1 cellular context compared by ENCODE assay signal in genomic region chr12:109736552-109737108, GRCh38.
TF ChIP-seq lines count a peak whose summit lies in the region.

No MANE protein-coding gene starts in this region.

TF ChIP-seq in K562, 482 proteins besides CTCF, POLR2A, EP300 and RAD21 (continued from another document):
- TF ChIP-seq E4F1 (CRISPR knock-in tag; IDR thresholded peaks at IDR 0.05; ENCODE audit: borderline replicate concordance) = no peak
- no peak for TF ChIP-seq CAMTA2 (CRISPR knock-in tag; conservative IDR thresholded peaks at IDR 0.05)
- TF ChIP-seq ZNF766 (CRISPR knock-in tag; conservative IDR thresholded peaks at IDR 0.05) = 0 out of 2 replicates have a peak, but pooled peaks have one; percentile 24
- TF ChIP-seq SMARCB1 (IDR thresholded peaks at IDR 0.05; ENCODE audit: insufficient read length, low read depth) = no peak
- TF ChIP-seq RNF2 (IDR thresholded peaks at IDR 0.05) = no peak
- TF ChIP-seq CTBP1 (IDR thresholded peaks at IDR 0.05; ENCODE audit: borderline replicate concordance) = no peak
- TF ChIP-seq ARID4B (CRISPR knock-in tag; IDR thresholded peaks at IDR 0.05) = peak; percentile 46; the same call in 1 of the 2 replicates
- peak; percentile 52; the same call in 1 of the 2 replicates for TF ChIP-seq HDAC2 (IDR thresholded peaks at IDR 0.05)
- peak; percentile 95 for TF ChIP-seq MIER1 (IDR thresholded peaks at IDR 0.05; ENCODE audit: low read depth)
- TF ChIP-seq ZNF41 (CRISPR knock-in tag; conservative IDR thresholded peaks at IDR 0.05) = no peak
- TF ChIP-seq SP2 (IDR thresholded peaks at IDR 0.05; ENCODE audit: extremely low read depth, low read depth, low read length, poor library complexity, severe bottlenecking) = no peak
- TF ChIP-seq, protein P1, sequence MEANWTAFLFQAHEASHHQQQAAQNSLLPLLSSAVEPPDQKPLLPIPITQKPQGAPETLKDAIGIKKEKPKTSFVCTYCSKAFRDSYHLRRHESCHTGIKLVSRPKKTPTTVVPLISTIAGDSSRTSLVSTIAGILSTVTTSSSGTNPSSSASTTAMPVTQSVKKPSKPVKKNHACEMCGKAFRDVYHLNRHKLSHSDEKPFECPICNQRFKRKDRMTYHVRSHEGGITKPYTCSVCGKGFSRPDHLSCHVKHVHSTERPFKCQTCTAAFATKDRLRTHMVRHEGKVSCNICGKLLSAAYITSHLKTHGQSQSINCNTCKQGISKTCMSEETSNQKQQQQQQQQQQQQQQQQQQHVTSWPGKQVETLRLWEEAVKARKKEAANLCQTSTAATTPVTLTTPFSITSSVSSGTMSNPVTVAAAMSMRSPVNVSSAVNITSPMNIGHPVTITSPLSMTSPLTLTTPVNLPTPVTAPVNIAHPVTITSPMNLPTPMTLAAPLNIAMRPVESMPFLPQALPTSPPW (CRISPR knock-in tag; IDR thresholded peaks at IDR 0.05) = peak; percentile 43; the same call in 1 of the 2 replicates
- no peak for TF ChIP-seq ZBTB1 (CRISPR knock-in tag; IDR thresholded peaks at IDR 0.05; ENCODE audit: borderline replicate concordance, low read depth)
- peak in 1 of 2 experiments; percentile 46; a peak in 1 of 4 replicates for TF ChIP-seq CSDE1 (IDR thresholded peaks at IDR 0.05)
- peak in 1 of 2 experiments; percentile 86; a peak in 1 of 4 replicates for TF ChIP-seq SIN3A (IDR thresholded peaks at IDR 0.05; ENCODE audit: borderline replicate concordance in 2 of 2, control insufficient read depth in 1 of 2, low read depth in 2 of 2, low read length in 2 of 2)
- no peak for TF ChIP-seq JUND (IDR thresholded peaks at IDR 0.05; ENCODE audit: borderline replicate concordance, low read depth, low read length)
- TF ChIP-seq JUND (tag; IDR thresholded peaks at IDR 0.05; ENCODE audit: borderline replicate concordance, low read depth, low read length) = no peak
- no peak for TF ChIP-seq SMAD2 (IDR thresholded peaks at IDR 0.05; ENCODE audit: low read depth, low read length)
- TF ChIP-seq, protein P2, sequence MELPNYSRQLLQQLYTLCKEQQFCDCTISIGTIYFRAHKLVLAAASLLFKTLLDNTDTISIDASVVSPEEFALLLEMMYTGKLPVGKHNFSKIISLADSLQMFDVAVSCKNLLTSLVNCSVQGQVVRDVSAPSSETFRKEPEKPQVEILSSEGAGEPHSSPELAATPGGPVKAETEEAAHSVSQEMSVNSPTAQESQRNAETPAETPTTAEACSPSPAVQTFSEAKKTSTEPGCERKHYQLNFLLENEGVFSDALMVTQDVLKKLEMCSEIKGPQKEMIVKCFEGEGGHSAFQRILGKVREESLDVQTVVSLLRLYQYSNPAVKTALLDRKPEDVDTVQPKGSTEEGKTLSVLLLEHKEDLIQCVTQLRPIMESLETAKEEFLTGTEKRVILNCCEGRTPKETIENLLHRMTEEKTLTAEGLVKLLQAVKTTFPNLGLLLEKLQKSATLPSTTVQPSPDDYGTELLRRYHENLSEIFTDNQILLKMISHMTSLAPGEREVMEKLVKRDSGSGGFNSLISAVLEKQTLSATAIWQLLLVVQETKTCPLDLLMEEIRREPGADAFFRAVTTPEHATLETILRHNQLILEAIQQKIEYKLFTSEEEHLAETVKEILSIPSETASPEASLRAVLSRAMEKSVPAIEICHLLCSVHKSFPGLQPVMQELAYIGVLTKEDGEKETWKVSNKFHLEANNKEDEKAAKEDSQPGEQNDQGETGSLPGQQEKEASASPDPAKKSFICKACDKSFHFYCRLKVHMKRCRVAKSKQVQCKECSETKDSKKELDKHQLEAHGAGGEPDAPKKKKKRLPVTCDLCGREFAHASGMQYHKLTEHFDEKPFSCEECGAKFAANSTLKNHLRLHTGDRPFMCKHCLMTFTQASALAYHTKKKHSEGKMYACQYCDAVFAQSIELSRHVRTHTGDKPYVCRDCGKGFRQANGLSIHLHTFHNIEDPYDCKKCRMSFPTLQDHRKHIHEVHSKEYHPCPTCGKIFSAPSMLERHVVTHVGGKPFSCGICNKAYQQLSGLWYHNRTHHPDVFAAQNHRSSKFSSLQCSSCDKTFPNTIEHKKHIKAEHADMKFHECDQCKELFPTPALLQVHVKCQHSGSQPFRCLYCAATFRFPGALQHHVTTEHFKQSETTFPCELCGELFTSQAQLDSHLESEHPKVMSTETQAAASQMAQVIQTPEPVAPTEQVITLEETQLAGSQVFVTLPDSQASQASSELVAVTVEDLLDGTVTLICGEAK (IDR thresholded peaks at IDR 0.05) = no peak
- TF ChIP-seq, protein P2 (CRISPR knock-in tag; IDR thresholded peaks at IDR 0.05) = no peak
- TF ChIP-seq ATF1 (CRISPR knock-in tag; IDR thresholded peaks at IDR 0.05) = no peak
- TF ChIP-seq ATF1 (tag; IDR thresholded peaks at IDR 0.05) = peak; percentile 54
